Comparison of ENCODE assay signal across 8 cellular contexts in the genomic region with DNA sequence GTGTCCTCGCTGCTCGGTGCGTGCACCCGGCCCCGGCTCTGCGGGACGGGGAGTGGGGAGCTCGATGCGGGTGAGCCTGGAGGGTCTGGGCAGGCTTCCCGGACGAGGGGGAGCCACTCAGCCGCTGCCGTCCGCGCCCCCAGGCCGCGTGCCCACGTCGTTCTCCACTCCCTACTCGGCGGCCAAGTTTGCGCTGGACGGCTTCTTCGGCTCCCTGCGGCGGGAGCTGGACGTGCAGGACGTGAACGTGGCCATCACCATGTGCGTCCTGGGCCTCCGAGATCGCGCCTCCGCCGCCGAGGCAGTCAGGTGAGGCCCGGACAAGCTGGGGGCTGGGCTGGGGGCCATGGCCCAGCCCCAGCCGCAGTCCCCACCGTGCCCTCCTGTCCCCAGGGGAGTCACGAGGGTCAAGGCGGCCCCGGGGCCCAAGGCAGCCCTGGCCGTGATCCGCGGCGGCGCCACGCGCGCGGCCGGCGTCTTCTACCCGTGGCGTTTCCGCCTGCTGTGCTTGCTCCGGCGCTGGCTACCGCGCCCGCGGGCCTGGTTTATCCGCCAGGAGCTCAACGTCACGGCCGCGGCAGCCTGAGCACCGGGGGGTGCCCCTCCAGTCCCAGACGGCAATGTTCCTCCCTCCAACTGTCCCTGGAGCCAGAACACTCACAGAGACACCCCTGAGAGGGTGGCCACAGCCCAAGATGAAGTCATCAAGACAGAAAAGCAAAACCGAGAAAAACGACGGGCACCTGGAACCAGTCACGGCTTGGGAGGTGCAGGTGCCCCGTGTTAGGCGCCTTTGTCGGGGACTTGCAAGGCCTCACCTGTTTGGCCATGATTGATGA. TPM values are rescaled to one million over a fixed set of nuclear protein-coding genes. Genes with fewer than 3 reads are reported as not detected.
A peak's percentile ranks its signal among the peaks of the same experiment; 100 is the strongest.
DNase-seq lines count a peak whose midpoint lies in the region; ATAC-seq and TF ChIP-seq lines count a peak whose summit lies in the region.

No MANE protein-coding gene starts in this region.

- peak overlapping the region in 5 of 10 donors; percentile 53 to 95 (median 91) for H3K27ac Mint-ChIP-seq in naive thymus-derived CD8-positive, alpha-beta T cell

- peaks cover 17 to 38% (median 33%) of the 10 kb centered on the region in 4 donors for H3K4me1 Mint-ChIP-seq in naive thymus-derived CD8-positive, alpha-beta T cell

- TF ChIP-seq CTCF in AG09309 (IDR thresholded peaks at IDR 0.05; ENCODE audit: control insufficient read depth, insufficient read depth, low read depth, low read length, missing control alignments): no peak
- TF ChIP-seq CTCF in LNCaP clone FGC (IDR thresholded peaks at IDR 0.05; ENCODE audit: control insufficient read depth, extremely low read depth, insufficient read depth): no peak
- TF ChIP-seq CTCF in coronary artery (IDR thresholded peaks at IDR 0.05): no peak

- H3K4me3 Mint-ChIP-seq in naive thymus-derived CD8-positive, alpha-beta T cell: peak overlapping the region; percentile 52 to 91 (median 84)

- peaks cover 0 to 15% (median 0%) of the 10 kb centered on the region in 3 donors for H3K36me3 Mint-ChIP-seq in naive thymus-derived CD8-positive, alpha-beta T cell

- H3K4me3 ChIP-seq in AG09309 (ENCODE audit: control insufficient read depth, low read depth, low read length) (peak overlapping the region; percentile 39), LNCaP clone FGC (ENCODE audit: low read depth, low read length) (peak overlapping the region; percentile 55), coronary artery (peak overlapping the region; percentile 70)

- H3K27ac ChIP-seq in coronary artery: peak overlapping the region; percentile 63 to 85

- POLR2A ChIA-PET in naive thymus-derived CD8-positive, alpha-beta T cell (lab: Charles Lee): interaction anchor here (0.6 to 2.5 kb wide), 11 partner anchors 16 to 1087 kb away, joined by 3 to 40 read pairs (median 4); a partner anchor contains a TSS

- H3K27me3 Mint-ChIP-seq in naive thymus-derived CD8-positive, alpha-beta T cell: no peaks in the 10 kb centered on the region

- DNase-seq in AG09309 (ENCODE audit: low read depth): no peak
- no peak for DNase-seq in LNCaP clone FGC (ENCODE audit: low read depth)
- peak; percentile 75 for DNase-seq in coronary artery (ENCODE audit: low spot score)
- no peak for DNase-seq in naive thymus-derived CD8-positive, alpha-beta T cell
- DNase-seq in NCI-H2107 treated with DMSO at 0.1 percent for 48 hours (lab: John Stamatoyannopoulos, UW; ENCODE audit: unreplicated experiment): no peak
- DNase-seq in RPMI8226: no peak
- no peak for DNase-seq in HUDEP-2 (lab: John Stamatoyannopoulos, UW; ENCODE audit: unreplicated experiment in 76 of 76)
- DNase-seq in foreskin melanocyte: no peak

- no peak for ATAC-seq in naive thymus-derived CD8-positive, alpha-beta T cell

- no peaks in the 10 kb centered on the region for H3K9me3 Mint-ChIP-seq in naive thymus-derived CD8-positive, alpha-beta T cell

RNA-seq across cellular contexts. Expression of a gene that starts 2.5 kb away (rescaled TPM):
- total RNA-seq in naive thymus-derived CD8-positive, alpha-beta T cell: 1,000 to 10,000 TPM; 1,442 to 1,445 TPM
- polyA plus RNA-seq in naive thymus-derived CD8-positive, alpha-beta T cell: 1,000 to 10,000 TPM; 2,357 to 2,883 (median 2,631) TPM

RNA-seq across cellular contexts. Expression of a gene that starts 6.8 kb away (rescaled TPM):
- total RNA-seq in naive thymus-derived CD8-positive, alpha-beta T cell: 1 to 10 TPM; 2.8 to 4.1 TPM
- polyA plus RNA-seq in naive thymus-derived CD8-positive, alpha-beta T cell: 1 to 10 TPM; 5.5 to 6.0 (median 5.7) TPM

RNA-seq across cellular contexts. Expression of a gene that starts 7.3 kb away (rescaled TPM):
- total RNA-seq in naive thymus-derived CD8-positive, alpha-beta T cell: 10 to 100 TPM; 40.1 to 40.6 TPM
- 100 to 1,000 TPM in 2 of 3 donors, 10 to 100 TPM in 1; 95.5 to 110 (median 102) TPM for polyA plus RNA-seq in naive thymus-derived CD8-positive, alpha-beta T cell

RNA-seq across cellular contexts. Expression of a gene that starts 32.4 kb away (rescaled TPM):
- 10 to 100 TPM; 74.3 to 75.3 TPM for total RNA-seq in naive thymus-derived CD8-positive, alpha-beta T cell
- 10 to 100 TPM; 19.9 to 45.5 (median 21.6) TPM for polyA plus RNA-seq in naive thymus-derived CD8-positive, alpha-beta T cell

RNA-seq across cellular contexts. Expression of a gene that starts 32.9 kb away (rescaled TPM):
- not detected for total RNA-seq in naive thymus-derived CD8-positive, alpha-beta T cell
- not detected for polyA plus RNA-seq in naive thymus-derived CD8-positive, alpha-beta T cell
